ENCODE assay signal across 26 cellular contexts in the genomic region with DNA sequence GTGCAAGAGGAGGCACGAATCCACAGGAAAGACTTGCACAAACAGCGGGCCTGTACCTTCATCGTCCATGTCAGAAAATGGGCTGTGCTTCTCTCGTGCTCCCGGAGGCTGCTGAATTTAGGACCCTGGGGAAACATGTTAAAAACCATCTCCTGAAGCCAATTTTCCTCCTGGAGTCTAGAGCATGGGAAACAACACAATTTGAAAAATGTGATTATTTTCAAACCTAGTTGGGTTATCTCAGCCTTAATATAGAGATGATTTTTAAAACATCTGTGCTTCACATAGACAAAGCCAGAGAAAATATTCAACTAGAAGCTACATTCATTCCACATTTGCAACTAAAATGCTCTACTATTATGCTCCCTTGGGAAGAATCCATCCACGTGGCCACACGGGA.
"Had no signal": no experiment of that assay in that cellular context is flagged by ENCODE, and none has a peak within 500 bp of the region (broad histone marks: within the 10 kb centered on the region; RNA-seq: fewer than 3 reads in every experiment).

No MANE protein-coding gene starts in this region.

- H3K4me1 ChIP-seq: neural progenitor cell, parathyroid adenoma, psoas muscle, right lobe of liver, sigmoid colon, stomach, thyroid gland, upper lobe of left lung, vagina had no signal

- H2AFZ ChIP-seq: neural progenitor cell, parathyroid adenoma had no signal

- H3K4me3 ChIP-seq: neural progenitor cell, ovary, psoas muscle, right lobe of liver, sigmoid colon, stomach, thoracic aorta, thyroid gland, tibial nerve, upper lobe of left lung, vagina had no signal

- H3K27ac ChIP-seq: neural progenitor cell, ovary, parathyroid adenoma, psoas muscle, right lobe of liver, sigmoid colon, stomach, thoracic aorta, thyroid gland, tibial nerve, upper lobe of left lung, vagina had no signal

- H3K9me3 ChIP-seq: ovary, psoas muscle, right lobe of liver, sigmoid colon, stomach, thoracic aorta, thyroid gland, tibial nerve, upper lobe of left lung, vagina had no signal

- H3K4me1 Mint-ChIP-seq: naive thymus-derived CD8-positive, alpha-beta T cell; neural progenitor cell; stimulated activated effector memory CD8-positive, alpha-beta T cell treated with anti-CD3 and anti-CD28 coated beads, Interleukin-12 subunit alpha, Interleukin-12 subunit beta, amount 100 ng/mL, for 72 hours; stimulated activated naive B cell treated with anti-CD40 and anti-IgM and Interleukin-4, amounts not matched to agents 10 μg/mL and 1 μg/mL and 100 μg/mL, for 72 hours had no signal

- ATAC-seq: naive thymus-derived CD8-positive, alpha-beta T cell; natural killer cell treated with Interleukin-12 subunit alpha and Interleukin-12 subunit beta and Interleukin-15 and Interleukin-18, amount 100 ng/mL, for 72 hours; psoas muscle; right lobe of liver; stimulated activated effector memory CD8-positive, alpha-beta T cell treated with anti-CD3 and anti-CD28 coated beads, Interleukin-12 subunit alpha, Interleukin-12 subunit beta, amount 100 ng/mL, for 72 hours; stimulated activated naive B cell treated with anti-CD40 and anti-IgM and Interleukin-4, amounts not matched to agents 10 μg/mL and 1 μg/mL and 100 μg/mL, for 72 hours had no signal

- H3K4me2 ChIP-seq: neural progenitor cell had no signal

- H3K9me3 Mint-ChIP-seq: naive thymus-derived CD8-positive, alpha-beta T cell; natural killer cell treated with Interleukin-12 subunit alpha and Interleukin-12 subunit beta and Interleukin-15 and Interleukin-18, amount 100 ng/mL, for 72 hours; neural progenitor cell; stimulated activated naive CD8-positive, alpha-beta T cell treated with anti-CD3 and anti-CD28 coated beads, Interleukin-15, Interleukin-2, amounts not matched to agents 100 ng/mL and 50 ng/mL, for 24 hours had no signal

- DNase-seq: naive thymus-derived CD8-positive, alpha-beta T cell; occipital lobe; ovary; posterior cingulate gyrus; psoas muscle; right lobe of liver; sigmoid colon; stimulated activated CD4-positive, alpha-beta T cell treated with anti-CD3 and anti-CD28 coated beads, Interleukin-15, amount 100 ng/mL, for 24 hours; stimulated activated CD4-positive, alpha-beta T cell treated with anti-CD3 and anti-CD28 coated beads, Interleukin-2, amount 100 ng/mL, for 24 hours; stimulated activated CD4-positive, alpha-beta T cell treated with anti-CD3 and anti-CD28 coated beads, Interleukin-2, amount 100 ng/mL, for 48 hours; stimulated activated CD4-positive, alpha-beta T cell treated with anti-CD3 and anti-CD28 coated beads, Interleukin-4, amount 100 ng/mL, for 24 hours; stimulated activated naive B cell treated with anti-CD40 and anti-IgM and Interleukin-4, amounts not matched to agents 10 μg/mL and 1 μg/mL and 100 μg/mL, for 72 hours; stimulated activated naive CD4-positive, alpha-beta T cell treated with Interleukin-2 at 50 U/mL for 16 hours; stomach; thyroid gland; trophoblast cell; upper lobe of left lung had no signal

- H3K4me3 Mint-ChIP-seq: naive thymus-derived CD8-positive, alpha-beta T cell; natural killer cell treated with Interleukin-12 subunit alpha and Interleukin-12 subunit beta and Interleukin-15 and Interleukin-18, amount 100 ng/mL, for 72 hours; neural progenitor cell; stimulated activated effector memory CD8-positive, alpha-beta T cell treated with anti-CD3 and anti-CD28 coated beads, Interleukin-12 subunit alpha, Interleukin-12 subunit beta, amount 100 ng/mL, for 72 hours; stimulated activated naive B cell treated with anti-CD40 and anti-IgM and Interleukin-4, amounts not matched to agents 10 μg/mL and 1 μg/mL and 100 μg/mL, for 72 hours; stimulated activated naive CD8-positive, alpha-beta T cell treated with anti-CD3 and anti-CD28 coated beads, Interleukin-15, Interleukin-2, amounts not matched to agents 100 ng/mL and 50 ng/mL, for 24 hours had no signal

- H3K36me3 Mint-ChIP-seq: naive thymus-derived CD8-positive, alpha-beta T cell; natural killer cell treated with Interleukin-12 subunit alpha and Interleukin-12 subunit beta and Interleukin-15 and Interleukin-18, amount 100 ng/mL, for 72 hours; neural progenitor cell; stimulated activated effector memory CD8-positive, alpha-beta T cell treated with anti-CD3 and anti-CD28 coated beads, Interleukin-12 subunit alpha, Interleukin-12 subunit beta, amount 100 ng/mL, for 72 hours had no signal

- H3K27ac Mint-ChIP-seq: naive thymus-derived CD8-positive, alpha-beta T cell; natural killer cell treated with Interleukin-12 subunit alpha and Interleukin-12 subunit beta and Interleukin-15 and Interleukin-18, amount 100 ng/mL, for 72 hours; neural progenitor cell; progenitor cell of endocrine pancreas; stimulated activated effector memory CD8-positive, alpha-beta T cell treated with anti-CD3 and anti-CD28 coated beads, Interleukin-12 subunit alpha, Interleukin-12 subunit beta, amount 100 ng/mL, for 72 hours; stimulated activated naive B cell treated with anti-CD40 and anti-IgM and Interleukin-4, amounts not matched to agents 10 μg/mL and 1 μg/mL and 100 μg/mL, for 72 hours; stimulated activated naive CD8-positive, alpha-beta T cell treated with anti-CD3 and anti-CD28 coated beads, Interleukin-15, Interleukin-2, amounts not matched to agents 100 ng/mL and 50 ng/mL, for 24 hours had no signal

- H3K79me2 ChIP-seq: parathyroid adenoma had no signal

- H3K27me3 ChIP-seq: neural progenitor cell, ovary, right lobe of liver, sigmoid colon, stomach, thyroid gland, tibial nerve, upper lobe of left lung, vagina had no signal

- H3K36me3 ChIP-seq: neural progenitor cell, ovary, right lobe of liver, sigmoid colon, stomach, thoracic aorta, thyroid gland, tibial nerve, upper lobe of left lung, vagina had no signal
